ENCODE assay signal across 21 cellular contexts in genomic region chr6:136843210-136843609, GRCh38. TPM values are rescaled to one million over a fixed set of nuclear protein-coding genes. Genes with fewer than 3 reads are reported as not detected.
DNase-seq lines count a peak whose midpoint lies in the region; ATAC-seq and TF ChIP-seq lines count a peak whose summit lies in the region.
"Had no signal": no experiment of that assay in that cellular context is flagged by ENCODE, and none has a peak within 500 bp of the region (broad histone marks: within the 10 kb centered on the region; RNA-seq: fewer than 3 reads in every experiment).

No MANE protein-coding gene starts in this region.

- no peak for TF ChIP-seq EP300 in stomach (IDR thresholded peaks at IDR 0.05)

- no peaks in the 10 kb centered on the region for H3K4me1 Mint-ChIP-seq in endothelial cell (ENCODE audit: unreplicated experiment)
- H3K4me1 Mint-ChIP-seq: IgD-negative memory B cell had no signal

- intact Hi-C loops in body of pancreas (cut with DNase I) (no loop called here), stomach (cut with DNase I; ENCODE audit: low total_unique reads) (no loop called here)

- no peaks in the 10 kb centered on the region for H3K36me3 Mint-ChIP-seq in endothelial cell (ENCODE audit: low read depth, unreplicated experiment)

- H3K4me3 Mint-ChIP-seq in endothelial cell (ENCODE audit: unreplicated experiment): no peak overlapping the region
- H3K4me3 Mint-ChIP-seq: CD4-positive, CD25-positive, alpha-beta regulatory T cell; CD8-positive, alpha-beta memory T cell; HFFc6; IgD-negative memory B cell had no signal

- TF ChIP-seq POLR2A in body of pancreas (IDR thresholded peaks at IDR 0.05): no peak
- TF ChIP-seq POLR2A in stomach (IDR thresholded peaks at IDR 0.05): no peak

- no peaks in the 10 kb centered on the region for H3K9me3 ChIP-seq in body of pancreas
- H3K9me3 ChIP-seq in stomach: no peaks in the 10 kb centered on the region
- H3K9me3 ChIP-seq: BE2C had no signal

- H3K4me1 ChIP-seq in body of pancreas (peaks cover 11% of the 10 kb centered on the region), stomach (peaks cover 6 to 18% (median 12%) of the 10 kb centered on the region in 4 donors)

- ATAC-seq in body of pancreas (no peak), HG03571 (IDR thresholded peaks at IDR 0.05; ENCODE audit: unreplicated experiment) (no peak)
- ATAC-seq: HCT116, HepG2 had no signal

- H3K36me3 ChIP-seq in body of pancreas (replicated peaks in 1 of 2; ENCODE audit: insufficient read depth in 1 of 2, low read depth in 2 of 2) (no peaks in the 10 kb centered on the region), stomach (no peaks in the 10 kb centered on the region)
- H3K36me3 ChIP-seq: BE2C had no signal

- TF ChIP-seq CTCF in body of pancreas (IDR thresholded peaks at IDR 0.05): no peak
- TF ChIP-seq CTCF in stomach (IDR thresholded peaks at IDR 0.05): no peak
- no peak for TF ChIP-seq CTCF in endothelial cell (IDR thresholded peaks at IDR 0.05; ENCODE audit: unreplicated experiment)

- peak; percentile 54 to 76 for DNase-seq in NCI-H446 (lab: John Stamatoyannopoulos, UW)
- peak; percentile 64 for DNase-seq in NCI-H446 treated with DMSO at 0.1 percent for 48 hours (lab: John Stamatoyannopoulos, UW)
- peak in 2 of 4 donors; percentile 32 to 39 for DNase-seq in body of pancreas
- DNase-seq in stomach: no peak
- DNase-seq in endothelial cell (ENCODE audit: low spot score): no peak
- DNase-seq: ACHN; BE2C; C1 segment of cervical spinal cord; CD4-positive, CD25-positive, alpha-beta regulatory T cell; CD8-positive, alpha-beta memory T cell; COR-L47; DMS153; DMS79; GDM1; GOT3; H7; HFFc6 had no signal

- 56 to 57% methylated on average over 3 of the region's 3 CpGs for WGBS in body of pancreas, 2 donors
- WGBS in stomach, 5 donors: 31 to 60% (median 53%) methylated on average over 3 of the region's 3 CpGs

- H3K27me3 ChIP-seq in body of pancreas (no peaks in the 10 kb centered on the region), stomach (no peaks in the 10 kb centered on the region)
- H3K27me3 ChIP-seq: BE2C had no signal

- no peak overlapping the region for H3K4me3 ChIP-seq in body of pancreas
- no peak overlapping the region for H3K4me3 ChIP-seq in stomach

- no peaks in the 10 kb centered on the region for H3K27me3 Mint-ChIP-seq in endothelial cell (ENCODE audit: unreplicated experiment)
- H3K27me3 Mint-ChIP-seq: CD4-positive, CD25-positive, alpha-beta regulatory T cell; CD8-positive, alpha-beta memory T cell; IgD-negative memory B cell had no signal

- no peaks in the 10 kb centered on the region for H3K9me3 Mint-ChIP-seq in endothelial cell (ENCODE audit: unreplicated experiment)
- H3K9me3 Mint-ChIP-seq: CD8-positive, alpha-beta memory T cell; HFFc6; IgD-negative memory B cell had no signal

- H3K27ac ChIP-seq in body of pancreas: peak overlapping the region in 3 of 4 donors; percentile 30 to 42 (median 37)
- H3K27ac ChIP-seq in stomach: peak overlapping the region in 3 of 5 donors; percentile 14 to 39 (median 21)

- H3K27ac Mint-ChIP-seq in endothelial cell (ENCODE audit: unreplicated experiment): no peak overlapping the region
- H3K27ac Mint-ChIP-seq: HFFc6, IgD-negative memory B cell had no signal

RNA-seq across cellular contexts. Expression of gene PEX7, which starts 20.8 kb away (rescaled TPM):
- total RNA-seq in body of pancreas (10 to 100 TPM in 1 of 2 donors, 1 to 10 TPM in 1; 8.9 to 17.9 TPM), stomach (10 to 100 TPM in 3 of 5 donors, 1 to 10 TPM in 1, not detected in 1; 2.7 to 38.5 (median 18.1) TPM), endothelial cell (ENCODE audit: unreplicated experiment) (3.7 TPM)
- 10 to 100 TPM in 2 of 3 donors, 1 to 10 TPM in 1; 7.3 to 21.5 (median 14.6) TPM for polyA plus RNA-seq in stomach

RNA-seq across cellular contexts. Expression of gene MAP3K5, which starts 50.9 kb away (rescaled TPM):
- total RNA-seq in body of pancreas (10 to 100 TPM; 33.7 to 36.9 TPM), stomach (10 to 100 TPM; 23.2 to 40.3 (median 24.5) TPM), endothelial cell (ENCODE audit: unreplicated experiment) (0.33 TPM)
- polyA plus RNA-seq in stomach: 10 to 100 TPM in 2 of 3 donors, 1 to 10 TPM in 1; 4.9 to 12.5 (median 12.4) TPM
- total RNA-seq: HepG2 had no signal
- polyA plus RNA-seq: HepG2 had no signal

Comparison
In these comparisons a context has a peak if more than half of its experiments do, and no peak if none do; other contexts are left out.
1. DNase-seq: peak in NCI-H446 (2 of 2) and NCI-H446 treated with DMSO at 0.1 percent for 48 hours (single experiment); none in stomach (single experiment) and endothelial cell (single experiment).
2. RNA of gene MAP3K5, which starts 50.9 kb away (total RNA-seq): 33.7 to 36.9 TPM in body of pancreas and 23.2 to 40.3 TPM in stomach; 0.33 TPM in endothelial cell (single experiment); every median in the first group is over 10 times any median in the second.